9 cellular contexts compared by ENCODE assay signal in the genomic region with DNA sequence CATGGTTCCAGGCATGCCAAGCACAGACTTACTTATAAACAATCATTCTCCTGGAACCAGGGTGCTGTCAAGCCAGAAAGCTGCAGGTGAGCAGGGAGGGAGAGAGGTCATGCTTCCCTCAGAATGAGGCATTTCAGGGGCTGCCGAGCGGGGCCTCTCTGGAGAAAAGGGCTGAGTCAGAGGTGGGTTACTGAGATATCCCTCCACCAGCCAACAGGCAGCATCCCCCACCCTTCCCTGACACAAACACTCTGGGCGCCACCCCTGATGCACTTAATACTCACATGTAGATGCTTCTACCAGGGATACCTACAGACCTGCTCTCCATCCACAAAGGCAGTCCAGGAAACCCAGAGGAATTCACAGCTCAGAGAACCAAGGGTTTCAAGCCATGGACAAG. TPM values are rescaled to one million over a fixed set of nuclear protein-coding genes. Genes with fewer than 3 reads are reported as not detected.
DNase-seq lines count a peak whose midpoint lies in the region; ATAC-seq and TF ChIP-seq lines count a peak whose summit lies in the region.
"Had no signal": no experiment of that assay in that cellular context is flagged by ENCODE, and none has a peak within 500 bp of the region (broad histone marks: within the 10 kb centered on the region; RNA-seq: fewer than 3 reads in every experiment).

No MANE protein-coding gene starts in this region.

- H3K4me3 ChIP-seq in right lobe of liver (no peak overlapping the region), tibial artery (no peak overlapping the region)

- no peak for DNase-seq in activated T-cell treated with anti-CD3 and anti-CD28 coated beads, Interleukin-2, amount 50 U/mL, for 72 hours
- no peak for DNase-seq in activated T-cell treated with anti-CD3 and anti-CD28 coated beads, Interleukin-2, amount 50 U/mL, for 48 hours
- peak; percentile 33 for DNase-seq in amniotic epithelial cell (ENCODE audit: low read depth)
- DNase-seq in right lobe of liver: no peak
- DNase-seq in tibial artery: no peak
- DNase-seq in Kasumi-1 (lab: John Stamatoyannopoulos, UW): no peak
- DNase-seq: stimulated activated CD4-positive, alpha-beta T cell treated with anti-CD3 and anti-CD28 coated beads, Interleukin-15, amount 100 ng/mL, for 24 hours had no signal

- TF ChIP-seq CTCF in right lobe of liver (IDR thresholded peaks at IDR 0.05) (no peak), tibial artery (IDR thresholded peaks at IDR 0.05) (no peak)

- peak overlapping the region; percentile 29 to 87 (median 86) for H3K27ac ChIP-seq in right lobe of liver
- peak overlapping the region; percentile 79 to 87 for H3K27ac ChIP-seq in tibial artery

- peaks cover 0 to 3% of the 10 kb centered on the region in 2 donors for H3K36me3 Mint-ChIP-seq in activated T-cell treated with anti-CD3 and anti-CD28 coated beads, Interleukin-2, amount 50 U/mL, for 72 hours (ENCODE audit: insufficient read depth in 2 of 2)

- no CpG with 5 or more reads among the region's 3 CpGs for WGBS in right lobe of liver (ENCODE audit: insufficient coverage, low coverage, low lambda C conversion rate, missing lambda C conversion rate)

- H3K36me3 ChIP-seq in right lobe of liver: peaks cover 0 to 4% (median 0%) of the 10 kb centered on the region in 4 donors
- H3K36me3 ChIP-seq in tibial artery: peaks cover 0 to 2% (median 0%) of the 10 kb centered on the region in 3 donors

- peaks cover 67% of the 10 kb centered on the region for H3K4me1 Mint-ChIP-seq in activated T-cell treated with anti-CD3 and anti-CD28 coated beads, Interleukin-2, amount 50 U/mL, for 72 hours (ENCODE audit: low read depth)

- intact Hi-C loops in right lobe of liver (cut with DNase I): no loop called here
- intact Hi-C loops in tibial artery (cut with DNase I; ENCODE audit: low total_unique reads): no loop called here

- no peak for ATAC-seq in activated T-cell treated with anti-CD3 and anti-CD28 coated beads, Interleukin-2, amount 50 U/mL, for 72 hours (replicated peaks in 1 of 2)
- no peak for ATAC-seq in right lobe of liver
- no peak for ATAC-seq in GM21447 (IDR thresholded peaks at IDR 0.05; ENCODE audit: unreplicated experiment)
- ATAC-seq in GM19328 (IDR thresholded peaks at IDR 0.05; ENCODE audit: unreplicated experiment): no peak

- no peaks in the 10 kb centered on the region for H3K27me3 Mint-ChIP-seq in activated T-cell treated with anti-CD3 and anti-CD28 coated beads, Interleukin-2, amount 50 U/mL, for 72 hours (ENCODE audit: low read depth)

- H3K27me3 ChIP-seq in right lobe of liver (no peaks in the 10 kb centered on the region), tibial artery (no peaks in the 10 kb centered on the region)

- H3K9me3 ChIP-seq in right lobe of liver (no peaks in the 10 kb centered on the region), tibial artery (no peaks in the 10 kb centered on the region)

- H3K27ac Mint-ChIP-seq in activated T-cell treated with anti-CD3 and anti-CD28 coated beads, Interleukin-2, amount 50 U/mL, for 72 hours: peak overlapping the region; percentile 97

- H3K4me1 ChIP-seq in right lobe of liver: peaks cover 0 to 62% (median 26%) of the 10 kb centered on the region in 4 donors
- peaks cover 0 to 64% (median 42%) of the 10 kb centered on the region in 4 donors for H3K4me1 ChIP-seq in tibial artery

- H3K4me3 Mint-ChIP-seq in activated T-cell treated with anti-CD3 and anti-CD28 coated beads, Interleukin-2, amount 50 U/mL, for 72 hours: peak overlapping the region in 1 of 2 donors; percentile 92

- H3K9me3 Mint-ChIP-seq in activated T-cell treated with anti-CD3 and anti-CD28 coated beads, Interleukin-2, amount 50 U/mL, for 72 hours: no peaks in the 10 kb centered on the region

- TF ChIP-seq POLR2A in right lobe of liver (IDR thresholded peaks at IDR 0.05): no peak

RNA-seq across cellular contexts. Expression of a gene that starts 13.1 kb away (rescaled TPM):
- 10 to 100 TPM; 56.1 to 63.5 TPM for total RNA-seq in activated T-cell treated with anti-CD3 and anti-CD28 coated beads, Interleukin-2, amount 50 U/mL, for 72 hours
- total RNA-seq in right lobe of liver: 10 to 100 TPM; 22.7 to 45.5 (median 29.0) TPM

RNA-seq across cellular contexts. Expression of a gene that starts 25.1 kb away (rescaled TPM):
- total RNA-seq in activated T-cell treated with anti-CD3 and anti-CD28 coated beads, Interleukin-2, amount 50 U/mL, for 72 hours: 10 to 100 TPM; 56.5 to 66.2 TPM
- 10 to 100 TPM; 15.2 to 42.0 (median 22.3) TPM for total RNA-seq in right lobe of liver

RNA-seq across cellular contexts. Expression of a gene that starts 49.2 kb away (rescaled TPM):
- total RNA-seq in activated T-cell treated with anti-CD3 and anti-CD28 coated beads, Interleukin-2, amount 50 U/mL, for 72 hours: 1 to 10 TPM; 8.0 to 9.4 TPM
- total RNA-seq in right lobe of liver: 10 to 100 TPM in 2 of 6 experiments, 1 to 10 TPM in 4; 3.2 to 20.6 (median 5.1) TPM
